Comparison of ENCODE assay signal across 19 cellular contexts in genomic region chr3:65033577-65033976, GRCh38.
"Had no signal": no experiment of that assay in that cellular context is flagged by ENCODE, and none has a peak within 500 bp of the region (broad histone marks: within the 10 kb centered on the region; RNA-seq: fewer than 3 reads in every experiment).

No MANE protein-coding gene starts in this region.

- FAIRE-seq: pancreas had no signal

- H3K4me3 Mint-ChIP-seq: activated CD4-positive, alpha-beta memory T cell treated with anti-CD3 and anti-CD28 coated beads for 36 hours; activated CD8-positive, alpha-beta memory T cell treated with anti-CD3 and anti-CD28 coated beads, Interleukin-2, amount 10 ng/mL, durations not matched to agents 7 days and 5 days; activated naive CD4-positive, alpha-beta T cell treated with anti-CD3 and anti-CD28 coated beads for 36 hours; endodermal cell; immature natural killer cell; stimulated activated naive B cell treated with anti-CD40 and anti-IgM and Interleukin-4, amounts not matched to agents 10 μg/mL and 1 μg/mL and 100 μg/mL, for 72 hours had no signal

- DNase-seq: activated CD4-positive, alpha-beta memory T cell treated with anti-CD3 and anti-CD28 coated beads for 36 hours; activated CD4-positive, CD25-positive, alpha-beta regulatory T cell treated with anti-CD3 and anti-CD28 coated beads, Interleukin-2, amount 50 U/mL, for 72 hours; activated CD8-positive, alpha-beta memory T cell treated with anti-CD3 and anti-CD28 coated beads, Interleukin-2, amount 10 ng/mL, durations not matched to agents 7 days and 5 days; activated naive CD4-positive, alpha-beta T cell treated with anti-CD3 and anti-CD28 coated beads for 36 hours; activated T-cell treated with anti-CD3 and anti-CD28 coated beads, Interleukin-2, amount 50 U/mL, for 1 hour; dorsolateral prefrontal cortex; endodermal cell; gastrocnemius medialis; heart left ventricle; immature natural killer cell; left cardiac atrium; lower lobe of right lung; pancreas; retina; stimulated activated naive B cell treated with anti-CD40 and anti-IgM and Interleukin-4, amounts not matched to agents 10 μg/mL and 1 μg/mL and 100 μg/mL, for 72 hours; substantia nigra; T-helper 9 cell had no signal

- H3K36me3 ChIP-seq: gastrocnemius medialis, heart left ventricle, lower lobe of right lung, pancreas, tibial nerve had no signal

- H3K9me3 ChIP-seq: gastrocnemius medialis, heart left ventricle, lower lobe of right lung, pancreas, tibial nerve had no signal

- H3K27me3 Mint-ChIP-seq: activated CD4-positive, alpha-beta memory T cell treated with anti-CD3 and anti-CD28 coated beads for 36 hours; activated CD8-positive, alpha-beta memory T cell treated with anti-CD3 and anti-CD28 coated beads, Interleukin-2, amount 10 ng/mL, durations not matched to agents 7 days and 5 days; stimulated activated naive B cell treated with anti-CD40 and anti-IgM and Interleukin-4, amounts not matched to agents 10 μg/mL and 1 μg/mL and 100 μg/mL, for 72 hours had no signal

- H3K4me3 ChIP-seq: dorsolateral prefrontal cortex, gastrocnemius medialis, heart left ventricle, lower lobe of right lung, pancreas, tibial nerve had no signal

- H3K4me1 ChIP-seq: gastrocnemius medialis, lower lobe of right lung, pancreas had no signal

- H3K4me1 Mint-ChIP-seq: immature natural killer cell; stimulated activated naive B cell treated with anti-CD40 and anti-IgM and Interleukin-4, amounts not matched to agents 10 μg/mL and 1 μg/mL and 100 μg/mL, for 72 hours had no signal

- ATAC-seq: activated CD8-positive, alpha-beta memory T cell treated with anti-CD3 and anti-CD28 coated beads, Interleukin-2, amount 10 ng/mL, durations not matched to agents 7 days and 5 days; gastrocnemius medialis; heart left ventricle; left cardiac atrium; lower lobe of right lung; pancreas; stimulated activated naive B cell treated with anti-CD40 and anti-IgM and Interleukin-4, amounts not matched to agents 10 μg/mL and 1 μg/mL and 100 μg/mL, for 72 hours had no signal

- H3K27ac ChIP-seq: dorsolateral prefrontal cortex, gastrocnemius medialis, heart left ventricle, lower lobe of right lung, pancreas, tibial nerve had no signal

- H3K36me3 Mint-ChIP-seq: activated CD4-positive, alpha-beta memory T cell treated with anti-CD3 and anti-CD28 coated beads for 36 hours; activated CD8-positive, alpha-beta memory T cell treated with anti-CD3 and anti-CD28 coated beads, Interleukin-2, amount 10 ng/mL, durations not matched to agents 7 days and 5 days; immature natural killer cell; stimulated activated naive B cell treated with anti-CD40 and anti-IgM and Interleukin-4, amounts not matched to agents 10 μg/mL and 1 μg/mL and 100 μg/mL, for 72 hours had no signal

- H3K27ac Mint-ChIP-seq: activated CD4-positive, alpha-beta memory T cell treated with anti-CD3 and anti-CD28 coated beads for 36 hours; activated CD8-positive, alpha-beta memory T cell treated with anti-CD3 and anti-CD28 coated beads, Interleukin-2, amount 10 ng/mL, durations not matched to agents 7 days and 5 days; activated naive CD4-positive, alpha-beta T cell treated with anti-CD3 and anti-CD28 coated beads for 36 hours; activated T-helper 2 cell treated with anti-CD3 and anti-CD28 coated beads, Interferon-gamma antibody, Interleukin-2, Interleukin-4, amounts not matched to agents 10 μg/mL and 5 μg/mL and 100 μg/mL, durations not matched to agents 14 hours and 24 hours and 36 hours; endodermal cell; immature natural killer cell; stimulated activated naive B cell treated with anti-CD40 and anti-IgM and Interleukin-4, amounts not matched to agents 10 μg/mL and 1 μg/mL and 100 μg/mL, for 72 hours had no signal

- H3K27me3 ChIP-seq: dorsolateral prefrontal cortex, gastrocnemius medialis, heart left ventricle, pancreas, tibial nerve had no signal

- H3K9me3 Mint-ChIP-seq: endodermal cell had no signal
